In the genomic region with DNA sequence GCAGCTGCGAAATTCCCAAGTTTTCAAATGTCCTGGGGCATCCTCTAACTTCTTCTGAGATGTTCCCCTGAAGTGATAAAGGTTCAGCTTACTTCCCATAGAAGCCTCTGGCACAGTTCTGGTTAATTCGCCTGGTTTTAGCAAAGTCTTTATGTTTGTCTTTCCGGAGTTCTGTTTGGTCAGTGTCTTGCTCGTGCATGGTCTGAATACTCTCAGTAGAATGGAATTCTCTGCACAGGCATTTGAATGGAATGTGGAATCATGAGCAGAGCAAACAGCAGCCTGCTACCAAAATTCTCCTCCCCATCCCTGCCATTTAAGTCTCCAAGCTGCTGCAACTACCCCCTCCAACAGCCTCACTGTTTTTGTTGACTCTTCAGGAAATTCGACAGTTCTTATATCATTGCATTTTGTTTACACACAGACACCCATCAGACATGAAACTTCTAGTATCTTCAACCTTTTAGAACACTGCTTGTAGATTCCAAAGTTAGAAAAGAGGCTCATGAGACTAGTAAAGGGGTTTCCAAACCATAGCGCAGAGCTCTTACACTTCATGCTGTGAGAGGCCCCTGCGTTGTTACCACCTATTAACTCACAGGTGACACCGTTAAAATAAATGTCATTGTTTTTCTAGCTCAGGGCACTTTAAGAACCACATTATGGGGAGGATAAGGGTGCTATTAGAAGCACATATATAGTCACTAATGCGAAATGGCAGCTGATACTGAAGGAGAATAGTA, we compare ENCODE assay signal across 12 cellular contexts.
A peak's percentile ranks its signal among the peaks of the same experiment; 100 is the strongest.
DNase-seq lines count a peak whose midpoint lies in the region; ATAC-seq and TF ChIP-seq lines count a peak whose summit lies in the region.
"Had no signal": no experiment of that assay in that cellular context is flagged by ENCODE, and none has a peak within 500 bp of the region (broad histone marks: within the 10 kb centered on the region; RNA-seq: fewer than 3 reads in every experiment).

No MANE protein-coding gene starts in this region.

- ATAC-seq in activated CD8-positive, alpha-beta T cell treated with anti-CD3 and anti-CD28 coated beads for 36 hours, result no peak

- H3K27me3 Mint-ChIP-seq in chondrocyte (ENCODE audit: low read depth), result no peaks in the 10 kb centered on the region
- H3K27me3 Mint-ChIP-seq in activated CD8-positive, alpha-beta T cell treated with anti-CD3 and anti-CD28 coated beads for 36 hours, result no peaks in the 10 kb centered on the region

- peak overlapping the region; percentile 97 for H3K27ac Mint-ChIP-seq in chondrocyte (ENCODE audit: unreplicated experiment)
- H3K27ac Mint-ChIP-seq in activated CD8-positive, alpha-beta T cell treated with anti-CD3 and anti-CD28 coated beads for 36 hours, result no peak overlapping the region
- H3K27ac Mint-ChIP-seq: naive B cell had no signal

- no peak overlapping the region for H3K4me3 ChIP-seq in HUES48 (ENCODE audit: low read depth, low read length)

- CTCF ChIA-PET in activated CD8-positive, alpha-beta T cell treated with anti-CD3 and anti-CD28 coated beads for 36 hours (lab: Charles Lee), result interaction anchor here (0.8 kb wide), 1 partner anchor 18 kb away, joined by 4 read pairs; no protein-coding TSS in a partner anchor

- H3K4me1 Mint-ChIP-seq in chondrocyte (ENCODE audit: low read depth), result peaks cover 47% of the 10 kb centered on the region
- no peaks in the 10 kb centered on the region for H3K4me1 Mint-ChIP-seq in activated CD8-positive, alpha-beta T cell treated with anti-CD3 and anti-CD28 coated beads for 36 hours (ENCODE audit: low read depth)
- H3K4me1 Mint-ChIP-seq: naive B cell had no signal

- peak; percentile 22 for DNase-seq in 8988T
- DNase-seq in chondrocyte (ENCODE audit: low spot score), result no peak
- peak; percentile 47 for DNase-seq in left kidney (ENCODE audit: low read depth, low spot score)
- no peak for DNase-seq in caudate nucleus (lab: John Stamatoyannopoulos, UW)
- DNase-seq in activated CD8-positive, alpha-beta T cell treated with anti-CD3 and anti-CD28 coated beads for 36 hours, result no peak
- no peak for DNase-seq in GM10266 (ENCODE audit: extremely low spot score)
- DNase-seq in activated gamma-delta T cell (lab: John Stamatoyannopoulos, UW), result no peak
- DNase-seq: activated CD8-positive, alpha-beta memory T cell treated with anti-CD3 and anti-CD28 coated beads, Interleukin-2, amount 50 U/mL, for 48 hours; BE2C; naive B cell; SHP77 treated with DMSO at 0.1 percent for 48 hours had no signal

- intact Hi-C loops in activated CD8-positive, alpha-beta T cell treated with anti-CD3 and anti-CD28 coated beads for 36 hours (cut with micrococcal nuclease), result no loop called here

- peaks cover 11% of the 10 kb centered on the region; the same call in 1 of the 2 replicates for H3K4me1 ChIP-seq in HUES48 (ENCODE audit: control insufficient read depth, insufficient read depth, low read length)
- H3K4me1 ChIP-seq: BE2C had no signal

- no peaks in the 10 kb centered on the region for H3K9me3 ChIP-seq in HUES48 (ENCODE audit: control insufficient read depth, insufficient read depth, low read length)
- H3K9me3 ChIP-seq: BE2C had no signal

- H3K4me3 Mint-ChIP-seq in chondrocyte (ENCODE audit: unreplicated experiment), result peak overlapping the region; percentile 3
- H3K4me3 Mint-ChIP-seq in activated CD8-positive, alpha-beta T cell treated with anti-CD3 and anti-CD28 coated beads for 36 hours, result no peak overlapping the region
- H3K4me3 Mint-ChIP-seq: naive B cell had no signal

- H3K27ac ChIP-seq in HUES48 (ENCODE audit: low read depth, low read length), result peak overlapping the region; percentile 23
- H3K27ac ChIP-seq in caudate nucleus (ENCODE audit: low read depth, low read length), result no peak overlapping the region

- H3K36me3 ChIP-seq in HUES48 (ENCODE audit: control insufficient read depth, insufficient read depth, low read length), result no peaks in the 10 kb centered on the region
- H3K36me3 ChIP-seq: BE2C had no signal

- H3K27me3 ChIP-seq in HUES48 (ENCODE audit: control insufficient read depth, insufficient read depth, low read length), result no peaks in the 10 kb centered on the region
- H3K27me3 ChIP-seq: BE2C had no signal

- H3K36me3 Mint-ChIP-seq in chondrocyte (ENCODE audit: low read depth), result no peaks in the 10 kb centered on the region
- H3K36me3 Mint-ChIP-seq in activated CD8-positive, alpha-beta T cell treated with anti-CD3 and anti-CD28 coated beads for 36 hours (ENCODE audit: low read depth), result no peaks in the 10 kb centered on the region
- H3K36me3 Mint-ChIP-seq: naive B cell had no signal

- no peak overlapping the region for H3K9ac ChIP-seq in HUES48 (ENCODE audit: low read depth, low read length)

- TF ChIP-seq CTCF in chondrocyte (IDR thresholded peaks at IDR 0.05), result no peak
- TF ChIP-seq CTCF in activated CD8-positive, alpha-beta T cell treated with anti-CD3 and anti-CD28 coated beads for 36 hours (IDR thresholded peaks at IDR 0.05), result no peak
- TF ChIP-seq CTCF in GM10266 (IDR thresholded peaks at IDR 0.05; ENCODE audit: control insufficient read depth, insufficient read depth, low read depth, missing control alignments), result no peak

- peaks cover 3% of the 10 kb centered on the region for H3K9me3 Mint-ChIP-seq in chondrocyte (ENCODE audit: low read depth)
- H3K9me3 Mint-ChIP-seq in activated CD8-positive, alpha-beta T cell treated with anti-CD3 and anti-CD28 coated beads for 36 hours, result no peaks in the 10 kb centered on the region

- POLR2A ChIA-PET in activated CD8-positive, alpha-beta T cell treated with anti-CD3 and anti-CD28 coated beads for 36 hours (lab: Charles Lee), result no interaction called here

Comparison
In these comparisons a context has a peak if more than half of its experiments do, and no peak if none do; other contexts are left out.
1. DNase-seq: peak in 8988T (single experiment) and left kidney (single experiment); none in chondrocyte (single experiment), caudate nucleus (0 of 61), activated CD8-positive, alpha-beta T cell treated with anti-CD3 and anti-CD28 coated beads for 36 hours (single experiment), GM10266 (single experiment) and activated gamma-delta T cell (single experiment).